ENCODE assay signal across 10 cellular contexts in the genomic region with DNA sequence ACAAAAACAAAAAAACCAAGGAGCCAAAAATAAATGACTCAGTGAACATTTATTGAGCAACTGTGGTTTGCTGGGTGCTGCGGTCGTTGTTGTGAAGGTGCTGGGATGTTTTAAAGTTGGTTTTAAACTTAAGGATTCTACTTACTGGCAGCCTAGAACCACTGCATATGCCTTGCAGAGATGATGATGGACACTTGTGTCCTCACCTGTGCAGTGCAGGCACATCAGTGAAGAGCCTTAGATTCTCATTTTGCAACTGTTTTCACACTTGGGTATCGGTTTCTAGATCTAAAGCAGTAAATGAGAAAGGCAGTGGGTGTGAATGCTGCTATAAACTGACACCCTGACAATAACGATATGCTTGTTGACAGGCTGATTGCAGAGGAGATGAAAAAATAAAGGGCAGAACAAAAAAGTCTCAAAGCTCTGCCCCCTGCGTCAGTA.
DNase-seq lines count a peak whose midpoint lies in the region; ATAC-seq lines count a peak whose summit lies in the region.
"Had no signal": no experiment of that assay in that cellular context is flagged by ENCODE, and none has a peak within 500 bp of the region (broad histone marks: within the 10 kb centered on the region; RNA-seq: fewer than 3 reads in every experiment).

No MANE protein-coding gene starts in this region.

- H3K27me3 Mint-ChIP-seq in naive thymus-derived CD4-positive, alpha-beta T cell = no peaks in the 10 kb centered on the region

- peaks cover 0 to 16% (median 7%) of the 10 kb centered on the region in 5 donors for H3K36me3 Mint-ChIP-seq in naive thymus-derived CD4-positive, alpha-beta T cell

- POLR2A ChIA-PET in naive thymus-derived CD4-positive, alpha-beta T cell (lab: Charles Lee) = interaction anchor here (0.6 to 1.9 kb wide), 2 partner anchors 9 to 16 kb away, joined by 3 to 7 read pairs; no protein-coding TSS in a partner anchor

- H3K4me3 Mint-ChIP-seq in naive thymus-derived CD4-positive, alpha-beta T cell = peak overlapping the region; percentile 22 to 97 (median 72)

- in situ Hi-C loops in G401 (cut with HindIII; ENCODE audit: low sequenced_read_pairs) = no loop called here

- no peak overlapping the region for H3K4me3 ChIP-seq in naive thymus-derived CD4-positive, alpha-beta T cell (ENCODE audit: low read length)
- H3K4me3 ChIP-seq: tibial nerve had no signal

- H3K4me1 Mint-ChIP-seq in naive thymus-derived CD4-positive, alpha-beta T cell = peaks cover 59 to 95% (median 83%) of the 10 kb centered on the region in 7 donors

- no peaks in the 10 kb centered on the region for H3K36me3 ChIP-seq in naive thymus-derived CD4-positive, alpha-beta T cell (ENCODE audit: control insufficient read depth in 2 of 3, insufficient read depth in 3 of 3, low read length in 3 of 3)
- H3K36me3 ChIP-seq: tibial nerve had no signal

- intact Hi-C loops in naive thymus-derived CD4-positive, alpha-beta T cell (cut with micrococcal nuclease) = loop anchor here (5.0 to 10.0 kb wide), 4 partner anchors 33 to 902 kb away; a partner anchor contains a TSS

- CTCF ChIA-PET in naive thymus-derived CD4-positive, alpha-beta T cell (lab: Charles Lee) = interaction anchor here (0.6 kb wide), 1 partner anchor 63 kb away, joined by 3 read pairs; no protein-coding TSS in a partner anchor

- peaks cover 57 to 87% of the 10 kb centered on the region in 2 donors for H3K4me1 ChIP-seq in naive thymus-derived CD4-positive, alpha-beta T cell (ENCODE audit: control insufficient read depth in 2 of 2, insufficient read depth in 2 of 2, low read length in 2 of 2)

- H3K27ac Mint-ChIP-seq in naive thymus-derived CD4-positive, alpha-beta T cell = peak overlapping the region; percentile 87 to 99 (median 91)

- ATAC-seq in GM18858 (IDR thresholded peaks at IDR 0.05; ENCODE audit: unreplicated experiment) (peak; percentile 83), GM21528 (IDR thresholded peaks at IDR 0.05; ENCODE audit: low FRiP score, unreplicated experiment) (peak; percentile 76), HG03520 (IDR thresholded peaks at IDR 0.05; ENCODE audit: unreplicated experiment) (peak; percentile 62)
- ATAC-seq in naive thymus-derived CD4-positive, alpha-beta T cell = peak; percentile 60

- no peaks in the 10 kb centered on the region for H3K27me3 ChIP-seq in naive thymus-derived CD4-positive, alpha-beta T cell (ENCODE audit: control insufficient read depth in 2 of 2, insufficient read depth in 2 of 2, low read length in 2 of 2)
- H3K27me3 ChIP-seq: tibial nerve had no signal

- no peaks in the 10 kb centered on the region for H3K9me3 Mint-ChIP-seq in naive thymus-derived CD4-positive, alpha-beta T cell

- no peaks in the 10 kb centered on the region for H3K9me3 ChIP-seq in naive thymus-derived CD4-positive, alpha-beta T cell (ENCODE audit: control insufficient read depth in 2 of 3, low read length in 3 of 3)
- H3K9me3 ChIP-seq: tibial nerve had no signal

- peak overlapping the region; percentile 34 for H3K27ac ChIP-seq in naive thymus-derived CD4-positive, alpha-beta T cell (ENCODE audit: low read depth, low read length)
- no peak overlapping the region for H3K27ac ChIP-seq in caudate nucleus (ENCODE audit: low read depth, low read length)

- DNase-seq in naive thymus-derived CD4-positive, alpha-beta T cell = peak in 1 of 9 donors; percentile 30
- no peak for DNase-seq in NCI-H510A (lab: John Stamatoyannopoulos, UW)
- no peak for DNase-seq in G401 (ENCODE audit: low spot score)
- no peak for DNase-seq in caudate nucleus (lab: John Stamatoyannopoulos, UW)
- DNase-seq: NCI-H1694 treated with DMSO at 0.1 percent for 48 hours, small intestine had no signal
